ENCODE assay signal across 19 cellular contexts in genomic region chr6:148983986-148984385, GRCh38.
"Had no signal": no experiment of that assay in that cellular context is flagged by ENCODE, and none has a peak within 500 bp of the region (broad histone marks: within the 10 kb centered on the region; RNA-seq: fewer than 3 reads in every experiment).

No MANE protein-coding gene starts in this region.

- H3K27me3 ChIP-seq: dorsolateral prefrontal cortex, esophagus squamous epithelium, foreskin keratinocyte, gastroesophageal sphincter, heart left ventricle, left lung had no signal

- DNase-seq: dermis blood vessel endothelial cell; dorsolateral prefrontal cortex; effector CD4-positive, alpha-beta T cell; effector memory CD4-positive, alpha-beta T cell; esophagus squamous epithelium; foreskin keratinocyte; heart left ventricle; hippocampal formation; left cardiac atrium; left lung; left ventricle myocardium superior; lower lobe of right lung; mesenchymal stem cell; mucosa of descending colon; naive B cell; naive thymus-derived CD8-positive, alpha-beta T cell had no signal

- H3K4me3 Mint-ChIP-seq: mesothelial cell of epicardium; naive B cell; naive thymus-derived CD8-positive, alpha-beta T cell had no signal

- H3K27ac Mint-ChIP-seq: mesothelial cell of epicardium had no signal

- H3K36me3 ChIP-seq: esophagus squamous epithelium, gastroesophageal sphincter, heart left ventricle, left lung, lower lobe of right lung had no signal

- H3K27me3 Mint-ChIP-seq: naive B cell had no signal

- H3K4me1 ChIP-seq: esophagus squamous epithelium, foreskin keratinocyte, left lung, lower lobe of right lung had no signal

- H3K9me3 ChIP-seq: esophagus squamous epithelium, gastroesophageal sphincter, heart left ventricle, left lung, lower lobe of right lung, mucosa of descending colon had no signal

- H3K36me3 Mint-ChIP-seq: naive thymus-derived CD8-positive, alpha-beta T cell had no signal

- H3K27ac ChIP-seq: coronary artery, dorsolateral prefrontal cortex, esophagus squamous epithelium, foreskin keratinocyte, gastroesophageal sphincter, heart left ventricle, left lung, lower lobe of right lung had no signal

- H3K4me3 ChIP-seq: coronary artery, dorsolateral prefrontal cortex, esophagus squamous epithelium, gastroesophageal sphincter, heart left ventricle, left lung, lower lobe of right lung, mucosa of descending colon had no signal

- H3K9me3 Mint-ChIP-seq: mesothelial cell of epicardium; naive B cell; naive thymus-derived CD8-positive, alpha-beta T cell had no signal
